In genomic region chr2:45567974-45568789, GRCh38 we compare ENCODE assay signal across 8 cellular contexts. TPM values are rescaled to one million over a fixed set of nuclear protein-coding genes. Genes with fewer than 3 reads are reported as not detected.
DNase-seq lines count a peak whose midpoint lies in the region; ATAC-seq and TF ChIP-seq lines count a peak whose summit lies in the region.

No MANE protein-coding gene starts in this region.

- CTCF ChIA-PET in MCF 10A (lab: Yijun Ruan, JAX): interaction anchor here (0.7 kb wide), 2 partner anchors 19 to 60 kb away, joined by 3 to 4 read pairs; no protein-coding TSS in a partner anchor

- H3K4me3 Mint-ChIP-seq in MCF 10A (ENCODE audit: unreplicated experiment): peak overlapping the region; percentile 3
- H3K4me3 Mint-ChIP-seq in stimulated activated naive CD8-positive, alpha-beta T cell treated with anti-CD3 and anti-CD28 coated beads, Interleukin-15, amount 100 ng/mL, for 72 hours: peak overlapping the region; percentile 69 to 87

- H3K4me3 ChIP-seq in breast epithelium (peak overlapping the region in 1 of 3 donors; percentile 8), heart right ventricle (peak overlapping the region in 7 of 10 donors; percentile 1 to 34 (median 8))

- no peaks in the 10 kb centered on the region for H3K4me1 ChIP-seq in breast epithelium
- peaks cover 0 to 31% (median 8%) of the 10 kb centered on the region in 9 donors for H3K4me1 ChIP-seq in heart right ventricle

- ATAC-seq in HG03066 (IDR thresholded peaks at IDR 0.05; ENCODE audit: low read depth, unreplicated experiment) (peak; percentile 99), heart right ventricle (peak in 7 of 8 donors; percentile 28 to 84 (median 74))
- peak; percentile 100 for ATAC-seq in stimulated activated naive CD8-positive, alpha-beta T cell treated with anti-CD3 and anti-CD28 coated beads, Interleukin-15, amount 100 ng/mL, for 72 hours

- no peaks in the 10 kb centered on the region for H3K36me3 ChIP-seq in breast epithelium
- peaks cover 0 to 23% (median 3%) of the 10 kb centered on the region in 9 donors for H3K36me3 ChIP-seq in heart right ventricle

- TF ChIP-seq CTCF in MCF 10A (IDR thresholded peaks at IDR 0.05; ENCODE audit: unreplicated experiment) (no peak), breast epithelium (IDR thresholded peaks at IDR 0.05) (no peak), heart right ventricle (IDR thresholded peaks at IDR 0.05) (no peak)

- H3K27ac Mint-ChIP-seq in MCF 10A (ENCODE audit: low read depth, unreplicated experiment): peak overlapping the region; percentile 92
- peak overlapping the region; percentile 89 to 98 for H3K27ac Mint-ChIP-seq in stimulated activated naive CD8-positive, alpha-beta T cell treated with anti-CD3 and anti-CD28 coated beads, Interleukin-15, amount 100 ng/mL, for 72 hours

- no peak overlapping the region for H3K27ac ChIP-seq in breast epithelium
- H3K27ac ChIP-seq in heart right ventricle: peak overlapping the region in 6 of 10 donors; percentile 13 to 86 (median 30)

- TF ChIP-seq POLR2A in breast epithelium (IDR thresholded peaks at IDR 0.05): no peak

- no peaks in the 10 kb centered on the region for H3K27me3 Mint-ChIP-seq in MCF 10A (ENCODE audit: insufficient read depth, unreplicated experiment)
- no peaks in the 10 kb centered on the region for H3K27me3 Mint-ChIP-seq in stimulated activated naive CD8-positive, alpha-beta T cell treated with anti-CD3 and anti-CD28 coated beads, Interleukin-15, amount 100 ng/mL, for 72 hours

- BruUV-seq in MCF 10A (replicated peaks; lab: Mats Ljungman, UMichigan): no TSS peak

- peaks cover 24% of the 10 kb centered on the region for H3K4me1 Mint-ChIP-seq in MCF 10A (ENCODE audit: insufficient read depth, unreplicated experiment)
- H3K4me1 Mint-ChIP-seq in stimulated activated naive CD8-positive, alpha-beta T cell treated with anti-CD3 and anti-CD28 coated beads, Interleukin-15, amount 100 ng/mL, for 72 hours: peaks cover 21% of the 10 kb centered on the region

- DNase-seq in MCF 10A (ENCODE audit: unreplicated experiment): no peak
- DNase-seq in breast epithelium (ENCODE audit: low spot score in 2 of 2): no peak
- DNase-seq in SKM-1 treated with dmso at 0.1 percent for 144 hours (lab: John Stamatoyannopoulos, UW; ENCODE audit: unreplicated experiment): peak; percentile 85
- no peak for DNase-seq in heart right ventricle
- no peak for DNase-seq in stimulated activated naive CD8-positive, alpha-beta T cell treated with anti-CD3 and anti-CD28 coated beads, Interleukin-15, amount 100 ng/mL, for 72 hours
- no peak for DNase-seq in stimulated activated CD4-positive, alpha-beta T cell treated with anti-CD3 and anti-CD28 coated beads, Interleukin-4, amount 100 ng/mL, for 1 hour
- DNase-seq in stimulated activated CD4-positive, alpha-beta T cell treated with anti-CD3 and anti-CD28 coated beads, Interleukin-2, amount 100 ng/mL, for 24 hours: no peak

- H3K9me3 Mint-ChIP-seq in MCF 10A (ENCODE audit: unreplicated experiment): peaks cover 16% of the 10 kb centered on the region
- H3K9me3 Mint-ChIP-seq in stimulated activated naive CD8-positive, alpha-beta T cell treated with anti-CD3 and anti-CD28 coated beads, Interleukin-15, amount 100 ng/mL, for 72 hours: peaks cover 0 to 7% of the 10 kb centered on the region in 2 donors

- no peaks in the 10 kb centered on the region for H3K9me3 ChIP-seq in breast epithelium
- no peaks in the 10 kb centered on the region for H3K9me3 ChIP-seq in heart right ventricle

- WGBS in heart right ventricle, 2 donors: 59 to 64% methylated on average over 5 of the region's 5 CpGs

- H3K36me3 Mint-ChIP-seq in MCF 10A (ENCODE audit: insufficient read depth, unreplicated experiment): peaks cover 28% of the 10 kb centered on the region

- POLR2A ChIA-PET in MCF 10A (lab: Yijun Ruan, JAX): interaction anchor here (0.6 to 0.7 kb wide), 2 partner anchors 132 to 613 kb away, joined by 3 read pairs; no protein-coding TSS in a partner anchor

- no peaks in the 10 kb centered on the region for H3K27me3 ChIP-seq in breast epithelium
- H3K27me3 ChIP-seq in heart right ventricle: no peaks in the 10 kb centered on the region

- intact Hi-C loops in MCF 10A (cut with micrococcal nuclease): no loop called here
- intact Hi-C loops in breast epithelium (cut with DNase I; ENCODE audit: low total_unique reads): no loop called here
- intact Hi-C loops in heart right ventricle (cut with DNase I): no loop called here

RNA-seq across cellular contexts. Expression of gene SRBD1, which starts 42.9 kb away (rescaled TPM):
- 17.3 and 18.2 TPM in 2 replicates for total RNA-seq in MCF 10A (2022)
- total RNA-seq in breast epithelium: 10 to 100 TPM; 21.1 to 30.2 (median 21.9) TPM
- total RNA-seq in heart right ventricle: 10 to 100 TPM in 6 of 10 donors, 1 to 10 TPM in 4; 7.4 to 13.5 (median 11.2) TPM
- polyA plus RNA-seq in heart right ventricle: 1 to 10 TPM; 2.5 to 2.9 TPM

Comparison
In these comparisons a context has a peak if more than half of its experiments do, and no peak if none do; other contexts are left out.
1. H3K27ac ChIP-seq: peak in heart right ventricle (6 of 10); none in breast epithelium (0 of 2).
2. Peak in every context shown above with its lines, with median percentiles within 50 percentile points of each other: ATAC-seq.